16 cellular contexts compared by ENCODE assay signal in genomic region chr5:120532835-120533234, GRCh38.
DNase-seq lines count a peak whose midpoint lies in the region; ATAC-seq and TF ChIP-seq lines count a peak whose summit lies in the region.
"Had no signal": no experiment of that assay in that cellular context is flagged by ENCODE, and none has a peak within 500 bp of the region (broad histone marks: within the 10 kb centered on the region; RNA-seq: fewer than 3 reads in every experiment).

No MANE protein-coding gene starts in this region.

- no peak overlapping the region for H3K4me3 Mint-ChIP-seq in osteocyte (ENCODE audit: unreplicated experiment)

- H3K9me3 Mint-ChIP-seq in osteocyte (ENCODE audit: unreplicated experiment) = no peaks in the 10 kb centered on the region

- H3K4me1 ChIP-seq in NT2/D1 (ENCODE audit: insufficient read depth, insufficient read length) = no peaks in the 10 kb centered on the region
- H3K4me1 ChIP-seq: upper lobe of left lung had no signal

- no peak for ATAC-seq in GM19395 (IDR thresholded peaks at IDR 0.05; ENCODE audit: unreplicated experiment)
- ATAC-seq: left ventricle myocardium superior, Panc1 had no signal

- H3K27me3 ChIP-seq in NT2/D1 (ENCODE audit: insufficient read depth, insufficient read length) = no peaks in the 10 kb centered on the region
- H3K27me3 ChIP-seq: upper lobe of left lung had no signal

- peaks cover 32% of the 10 kb centered on the region for H3K4me1 Mint-ChIP-seq in osteocyte (ENCODE audit: unreplicated experiment)

- H3K4me3 ChIP-seq in NT2/D1 (ENCODE audit: insufficient read length, low read depth) (no peak overlapping the region), epithelial cell of esophagus (ENCODE audit: low read length) (no peak overlapping the region)
- H3K4me3 ChIP-seq: upper lobe of left lung had no signal

- H3K36me3 ChIP-seq in NT2/D1 (ENCODE audit: insufficient read depth, insufficient read length, low read length) = no peaks in the 10 kb centered on the region
- H3K36me3 ChIP-seq: upper lobe of left lung had no signal

- H3K9me3 ChIP-seq in NT2/D1 (ENCODE audit: insufficient read depth, low read length) = no peaks in the 10 kb centered on the region
- H3K9me3 ChIP-seq: upper lobe of left lung had no signal

- no peaks in the 10 kb centered on the region for H3K27me3 Mint-ChIP-seq in osteocyte (ENCODE audit: unreplicated experiment)

- no peaks in the 10 kb centered on the region for H3K36me3 Mint-ChIP-seq in osteocyte (ENCODE audit: unreplicated experiment)

- TF ChIP-seq CTCF in epithelial cell of esophagus (IDR thresholded peaks at IDR 0.05; ENCODE audit: insufficient read depth, low read depth, low read length, missing control alignments) (peak; percentile 6), osteocyte (IDR thresholded peaks at IDR 0.05) (peak; percentile 36)

- no peak overlapping the region for H3K9ac ChIP-seq in NT2/D1 (ENCODE audit: insufficient read length, low read depth)

- peak overlapping the region; percentile 78 for H3K27ac Mint-ChIP-seq in osteocyte (ENCODE audit: unreplicated experiment)

- DNase-seq in DMS 273 (lab: John Stamatoyannopoulos, UW; ENCODE audit: unreplicated experiment) = peak; percentile 9
- DNase-seq in DMS 273 treated with DMSO at 0.1 percent for 48 hours (lab: John Stamatoyannopoulos, UW) = no peak
- peak; percentile 28 for DNase-seq in NT2/D1 (ENCODE audit: low read depth, low spot score)
- DNase-seq in epithelial cell of esophagus (ENCODE audit: low read depth) = no peak
- DNase-seq in osteocyte (ENCODE audit: extremely low spot score, unreplicated experiment) = no peak
- no peak for DNase-seq in activated gamma-delta T cell treated with Interleukin-2 at 50 U/mL for 16 hours
- DNase-seq in GDM1 (lab: John Stamatoyannopoulos, UW) = no peak
- DNase-seq: COR-L47; cortex of kidney; left ventricle myocardium superior; nucleus accumbens; stimulated activated CD4-positive, alpha-beta T cell treated with anti-CD3 and anti-CD28 coated beads, Interleukin-15, amount 100 ng/mL, for 24 hours; stimulated activated CD8-positive, alpha-beta memory T cell treated with anti-CD3 and anti-CD28 coated beads, Interleukin-4, amount 100 ng/mL, for 48 hours; upper lobe of left lung had no signal

Comparison
In these comparisons a context has a peak if more than half of its experiments do, and no peak if none do; other contexts are left out.
1. DNase-seq: peak in DMS 273 (single experiment) and NT2/D1 (single experiment); none in DMS 273 treated with DMSO at 0.1 percent for 48 hours (single experiment), epithelial cell of esophagus (single experiment), osteocyte (single experiment), activated gamma-delta T cell treated with Interleukin-2 at 50 U/mL for 16 hours (single experiment) and GDM1 (single experiment).